Comparison of ENCODE assay signal across 1 cellular context in genomic region chr1:67577646-67578045, GRCh38.
TF ChIP-seq lines count a peak whose summit lies in the region.

No MANE protein-coding gene starts in this region.

TF ChIP-seq in HEK293, 187 proteins besides CTCF, POLR2A, EP300 and RAD21:
- TF ChIP-seq PRDM10 (tag by site-specific recombination; IDR thresholded peaks at IDR 0.05) = peak; percentile 55
- no peak for TF ChIP-seq ZNF561 (tag by site-specific recombination; IDR thresholded peaks at IDR 0.05; ENCODE audit: borderline replicate concordance)
